ENCODE assay signal across 1 cellular context in genomic region chr17:31803494-31804213, GRCh38.
TF ChIP-seq lines count a peak whose summit lies in the region.

No MANE protein-coding gene starts in this region.

TF ChIP-seq in HepG2, 621 proteins besides CTCF, POLR2A, EP300 and RAD21 (continued from another document and continues in another):
- TF ChIP-seq, protein P1, sequence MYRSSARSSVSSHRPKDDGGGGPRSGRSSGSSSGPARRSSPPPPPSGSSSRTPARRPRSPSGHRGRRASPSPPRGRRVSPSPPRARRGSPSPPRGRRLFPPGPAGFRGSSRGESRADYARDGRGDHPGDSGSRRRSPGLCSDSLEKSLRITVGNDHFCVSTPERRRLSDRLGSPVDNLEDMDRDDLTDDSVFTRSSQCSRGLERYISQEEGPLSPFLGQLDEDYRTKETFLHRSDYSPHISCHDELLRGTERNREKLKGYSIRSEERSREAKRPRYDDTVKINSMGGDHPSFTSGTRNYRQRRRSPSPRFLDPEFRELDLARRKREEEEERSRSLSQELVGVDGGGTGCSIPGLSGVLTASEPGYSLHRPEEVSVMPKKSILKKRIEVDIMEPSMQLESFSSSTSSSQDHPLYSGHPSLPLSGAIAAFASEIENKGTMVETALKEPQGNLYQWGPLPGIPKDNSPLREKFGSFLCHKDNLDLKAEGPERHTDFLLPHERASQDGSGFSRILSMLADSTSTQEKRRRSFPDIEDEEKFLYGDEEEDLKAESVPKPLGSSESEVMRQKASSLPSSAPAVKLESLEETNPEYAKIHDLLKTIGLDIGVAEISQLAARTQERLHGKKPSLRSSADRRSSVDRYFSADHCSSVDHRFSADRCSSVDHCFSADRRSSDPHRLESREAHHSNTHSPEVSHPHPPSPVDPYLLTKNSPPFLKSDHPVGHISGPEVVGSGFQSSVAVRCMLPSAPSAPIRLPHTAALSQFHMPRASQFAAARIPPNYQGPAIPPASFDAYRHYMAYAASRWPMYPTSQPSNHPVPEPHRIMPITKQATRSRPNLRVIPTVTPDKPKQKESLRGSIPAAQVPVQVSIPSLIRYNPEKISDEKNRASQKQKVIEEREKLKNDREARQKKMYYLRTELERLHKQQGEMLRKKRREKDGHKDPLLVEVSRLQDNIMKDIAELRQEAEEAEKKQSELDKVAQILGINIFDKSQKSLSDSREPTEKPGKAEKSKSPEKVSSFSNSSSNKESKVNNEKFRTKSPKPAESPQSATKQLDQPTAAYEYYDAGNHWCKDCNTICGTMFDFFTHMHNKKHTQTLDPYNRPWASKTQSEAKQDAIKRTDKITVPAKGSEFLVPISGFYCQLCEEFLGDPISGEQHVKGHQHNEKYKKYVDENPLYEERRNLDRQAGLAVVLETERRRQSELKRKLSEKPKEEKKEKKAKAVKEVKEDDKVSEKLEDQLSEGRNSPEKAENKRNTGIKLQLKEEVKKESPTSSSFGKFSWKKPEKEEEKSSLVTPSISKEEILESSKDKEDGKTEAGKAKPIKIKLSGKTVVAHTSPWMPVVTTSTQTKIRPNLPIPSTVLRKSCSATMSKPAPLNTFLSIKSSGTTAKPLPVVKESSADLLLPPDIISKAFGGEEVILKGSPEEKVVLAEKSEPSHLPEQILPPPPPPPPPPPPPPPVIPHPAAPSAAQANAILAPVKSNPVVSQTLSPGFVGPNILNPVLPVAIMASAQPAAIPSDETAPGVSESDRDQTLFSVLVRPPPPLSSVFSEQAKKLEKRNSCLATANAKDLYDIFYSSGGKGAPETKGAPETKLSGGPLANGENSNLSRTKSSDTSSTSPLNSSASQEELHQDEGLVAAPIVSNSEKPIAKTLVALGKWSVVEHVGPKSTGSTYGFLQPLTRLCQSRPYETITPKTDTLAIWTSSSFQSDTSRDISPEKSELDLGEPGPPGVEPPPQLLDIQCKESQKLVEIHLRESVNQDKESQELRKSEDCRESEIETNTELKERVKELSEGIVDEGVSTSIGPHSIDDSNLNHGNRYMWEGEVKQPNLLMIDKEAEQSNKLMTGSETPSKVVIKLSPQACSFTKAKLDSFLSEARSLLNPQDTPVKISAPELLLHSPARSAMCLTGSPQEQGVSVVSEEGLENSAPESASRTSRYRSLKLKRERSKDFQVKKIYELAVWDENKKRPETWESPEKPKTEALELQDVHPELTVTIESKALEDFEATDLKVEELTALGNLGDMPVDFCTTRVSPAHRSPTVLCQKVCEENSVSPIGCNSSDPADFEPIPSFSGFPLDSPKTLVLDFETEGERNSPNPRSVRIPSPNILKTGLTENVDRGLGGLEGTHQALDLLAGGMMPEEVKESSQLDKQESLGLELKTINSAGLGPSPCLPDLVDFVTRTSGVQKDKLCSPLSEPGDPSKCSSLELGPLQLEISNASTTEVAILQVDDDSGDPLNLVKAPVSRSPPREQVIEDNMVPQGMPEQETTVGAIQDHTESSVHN (CRISPR knock-in tag; IDR thresholded peaks at IDR 0.05), result no peak
- TF ChIP-seq MAZ (IDR thresholded peaks at IDR 0.05; ENCODE audit: borderline replicate concordance, low read depth, low read length), result no peak
- TF ChIP-seq MAZ (CRISPR knock-in tag; IDR thresholded peaks at IDR 0.05; ENCODE audit: low read depth), result 0 out of 2 replicates have a peak, but pooled peaks have one; percentile 23
- TF ChIP-seq ZNF652 (CRISPR knock-in tag; IDR thresholded peaks at IDR 0.05; ENCODE audit: borderline replicate concordance, low read depth), result peak; percentile 55; the same call in 1 of the 2 replicates
- no peak for TF ChIP-seq TCF12 (IDR thresholded peaks at IDR 0.05)
- TF ChIP-seq TCF12 (CRISPR knock-in tag; IDR thresholded peaks at IDR 0.05), result peak; percentile 75; the same call in 1 of the 2 replicates
- no peak for TF ChIP-seq GMEB2 (CRISPR knock-in tag; IDR thresholded peaks at IDR 0.05; ENCODE audit: low read depth)
- peak; percentile 92 for TF ChIP-seq TEAD3 (CRISPR knock-in tag; optimal IDR thresholded peaks at IDR 0.05; ENCODE audit: borderline replicate concordance)
- TF ChIP-seq ZNF562 (CRISPR knock-in tag; IDR thresholded peaks at IDR 0.05; ENCODE audit: borderline replicate concordance), result no peak
- TF ChIP-seq TRIM22 (IDR thresholded peaks at IDR 0.05), result no peak
- TF ChIP-seq, protein P2, sequence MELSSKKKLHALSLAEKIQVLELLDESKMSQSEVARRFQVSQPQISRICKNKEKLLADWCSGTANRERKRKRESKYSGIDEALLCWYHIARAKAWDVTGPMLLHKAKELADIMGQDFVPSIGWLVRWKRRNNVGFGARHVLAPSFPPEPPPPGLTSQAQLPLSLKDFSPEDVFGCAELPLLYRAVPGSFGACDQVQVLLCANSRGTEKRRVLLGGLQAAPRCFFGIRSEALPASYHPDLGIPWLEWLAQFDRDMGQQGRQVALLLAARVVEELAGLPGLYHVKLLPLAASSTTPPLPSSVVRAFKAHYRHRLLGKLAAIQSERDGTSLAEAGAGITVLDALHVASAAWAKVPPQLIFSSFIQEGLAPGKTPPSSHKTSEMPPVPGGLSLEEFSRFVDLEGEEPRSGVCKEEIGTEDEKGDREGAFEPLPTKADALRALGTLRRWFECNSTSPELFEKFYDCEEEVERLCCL (CRISPR knock-in tag; IDR thresholded peaks at IDR 0.05; ENCODE audit: borderline replicate concordance), result no peak
- no peak for TF ChIP-seq FIP1L1 (IDR thresholded peaks at IDR 0.05; ENCODE audit: borderline replicate concordance, insufficient read depth, low read depth, low read length)
- no peak for TF ChIP-seq ZBTB49 (CRISPR knock-in tag; IDR thresholded peaks at IDR 0.05; ENCODE audit: borderline replicate concordance)
- TF ChIP-seq HDAC2 (CRISPR knock-in tag; IDR thresholded peaks at IDR 0.05), result peak; percentile 98
- TF ChIP-seq DNMT1 (CRISPR knock-in tag; IDR thresholded peaks at IDR 0.05), result no peak
- peak; percentile 88 for TF ChIP-seq HNF1A (IDR thresholded peaks at IDR 0.05; ENCODE audit: low read depth)
- peak; percentile 90 for TF ChIP-seq HNF1A (CRISPR knock-in tag; IDR thresholded peaks at IDR 0.05; ENCODE audit: borderline replicate concordance)
- no peak for TF ChIP-seq NFE2L2 (IDR thresholded peaks at IDR 0.05; ENCODE audit: low read length)
- TF ChIP-seq, protein P3, sequence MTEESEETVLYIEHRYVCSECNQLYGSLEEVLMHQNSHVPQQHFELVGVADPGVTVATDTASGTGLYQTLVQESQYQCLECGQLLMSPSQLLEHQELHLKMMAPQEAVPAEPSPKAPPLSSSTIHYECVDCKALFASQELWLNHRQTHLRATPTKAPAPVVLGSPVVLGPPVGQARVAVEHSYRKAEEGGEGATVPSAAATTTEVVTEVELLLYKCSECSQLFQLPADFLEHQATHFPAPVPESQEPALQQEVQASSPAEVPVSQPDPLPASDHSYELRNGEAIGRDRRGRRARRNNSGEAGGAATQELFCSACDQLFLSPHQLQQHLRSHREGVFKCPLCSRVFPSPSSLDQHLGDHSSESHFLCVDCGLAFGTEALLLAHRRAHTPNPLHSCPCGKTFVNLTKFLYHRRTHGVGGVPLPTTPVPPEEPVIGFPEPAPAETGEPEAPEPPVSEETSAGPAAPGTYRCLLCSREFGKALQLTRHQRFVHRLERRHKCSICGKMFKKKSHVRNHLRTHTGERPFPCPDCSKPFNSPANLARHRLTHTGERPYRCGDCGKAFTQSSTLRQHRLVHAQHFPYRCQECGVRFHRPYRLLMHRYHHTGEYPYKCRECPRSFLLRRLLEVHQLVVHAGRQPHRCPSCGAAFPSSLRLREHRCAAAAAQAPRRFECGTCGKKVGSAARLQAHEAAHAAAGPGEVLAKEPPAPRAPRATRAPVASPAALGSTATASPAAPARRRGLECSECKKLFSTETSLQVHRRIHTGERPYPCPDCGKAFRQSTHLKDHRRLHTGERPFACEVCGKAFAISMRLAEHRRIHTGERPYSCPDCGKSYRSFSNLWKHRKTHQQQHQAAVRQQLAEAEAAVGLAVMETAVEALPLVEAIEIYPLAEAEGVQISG (CRISPR knock-in tag; IDR thresholded peaks at IDR 0.05), result peak; percentile 69
- no peak for TF ChIP-seq NAIF1 (CRISPR knock-in tag; IDR thresholded peaks at IDR 0.05; ENCODE audit: borderline replicate concordance)
- no peak for TF ChIP-seq ZNF468 (CRISPR knock-in tag; IDR thresholded peaks at IDR 0.05)
- TF ChIP-seq, protein P4, sequence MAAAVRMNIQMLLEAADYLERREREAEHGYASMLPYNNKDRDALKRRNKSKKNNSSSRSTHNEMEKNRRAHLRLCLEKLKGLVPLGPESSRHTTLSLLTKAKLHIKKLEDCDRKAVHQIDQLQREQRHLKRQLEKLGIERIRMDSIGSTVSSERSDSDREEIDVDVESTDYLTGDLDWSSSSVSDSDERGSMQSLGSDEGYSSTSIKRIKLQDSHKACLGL (CRISPR knock-in tag; IDR thresholded peaks at IDR 0.05), result no peak
- no peak for TF ChIP-seq SP1 (IDR thresholded peaks at IDR 0.05)
- TF ChIP-seq SP1 (CRISPR knock-in tag; IDR thresholded peaks at IDR 0.05), result no peak
- TF ChIP-seq, protein P5, sequence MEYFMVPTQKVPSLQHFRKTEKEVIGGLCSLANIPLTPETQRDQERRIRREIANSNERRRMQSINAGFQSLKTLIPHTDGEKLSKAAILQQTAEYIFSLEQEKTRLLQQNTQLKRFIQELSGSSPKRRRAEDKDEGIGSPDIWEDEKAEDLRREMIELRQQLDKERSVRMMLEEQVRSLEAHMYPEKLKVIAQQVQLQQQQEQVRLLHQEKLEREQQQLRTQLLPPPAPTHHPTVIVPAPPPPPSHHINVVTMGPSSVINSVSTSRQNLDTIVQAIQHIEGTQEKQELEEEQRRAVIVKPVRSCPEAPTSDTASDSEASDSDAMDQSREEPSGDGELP (IDR thresholded peaks at IDR 0.05; ENCODE audit: borderline replicate concordance, low read depth), result peak; percentile 80; the same call in 1 of the 2 replicates
- TF ChIP-seq IRF2 (CRISPR knock-in tag; IDR thresholded peaks at IDR 0.05), result peak; percentile 95
- TF ChIP-seq HHEX (CRISPR knock-in tag; IDR thresholded peaks at IDR 0.05), result peak; percentile 83; the same call in 1 of the 2 replicates
- no peak; the same call in 1 of the 2 replicates for TF ChIP-seq SAFB2 (CRISPR knock-in tag; IDR thresholded peaks at IDR 0.05; ENCODE audit: borderline replicate concordance, low read depth)
